In the genomic region with DNA sequence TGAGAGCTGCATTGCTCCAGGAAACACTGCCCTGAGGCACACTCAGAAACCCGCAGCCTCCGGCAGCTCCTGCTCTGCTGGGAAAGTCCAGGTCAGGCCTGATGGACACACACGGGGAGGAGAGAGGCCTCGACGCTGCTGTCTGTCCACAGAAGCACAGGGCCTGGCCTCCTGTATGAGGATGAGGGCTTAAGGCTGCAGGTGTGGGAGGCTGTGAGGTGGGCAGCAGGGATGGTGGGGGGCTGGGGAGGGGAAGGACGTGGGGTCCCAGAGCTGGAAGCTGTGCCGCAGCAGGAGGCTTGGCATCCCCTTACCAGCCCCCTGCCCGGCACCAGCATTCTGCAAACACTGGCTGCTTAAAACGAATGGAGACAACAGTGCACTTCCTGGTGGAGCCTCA, we compare ENCODE assay signal across 18 cellular contexts.
"Had no signal": no experiment of that assay in that cellular context is flagged by ENCODE, and none has a peak within 500 bp of the region (broad histone marks: within the 10 kb centered on the region; RNA-seq: fewer than 3 reads in every experiment).

No MANE protein-coding gene starts in this region.

- H3K9me3 Mint-ChIP-seq: activated T-helper 1 cell treated with anti-CD3 and anti-CD28 coated beads, Interleukin-12 subunit alpha, Interleukin-12 subunit beta, Interleukin-2, Interleukin-4 antibody, amounts not matched to agents 30 ng/mL and 10 ng/mL and 1 ng/mL, durations not matched to agents 14 hours and 24 hours and 36 hours; dendritic cell treated with granulocyte-macrophage colony-stimulating factor and Interleukin-4, amounts not matched to agents 40 ng/mL and 50 ng/mL, for 4 days; mesothelial cell of epicardium; T-cell had no signal

- H3K4me1 ChIP-seq: body of pancreas, parathyroid adenoma, suprapubic skin, upper lobe of left lung had no signal

- H3K36me3 ChIP-seq: neural progenitor cell, suprapubic skin, upper lobe of left lung had no signal

- ATAC-seq: body of pancreas, T-cell had no signal

- H3K9ac ChIP-seq: neural progenitor cell, parathyroid adenoma had no signal

- H3K27me3 ChIP-seq: body of pancreas, hepatocyte, neural progenitor cell, upper lobe of left lung had no signal

- H3K9me3 ChIP-seq: body of pancreas, suprapubic skin, upper lobe of left lung had no signal

- H2AFZ ChIP-seq: hepatocyte, neural progenitor cell, parathyroid adenoma had no signal

- H3K27ac ChIP-seq: body of pancreas, hepatocyte, neural progenitor cell, parathyroid adenoma, SK-N-MC, suprapubic skin, upper lobe of left lung, VCaP had no signal

- H3K79me2 ChIP-seq: hepatocyte, parathyroid adenoma had no signal

- H3K4me3 Mint-ChIP-seq: activated T-helper 1 cell treated with anti-CD3 and anti-CD28 coated beads, Interleukin-12 subunit alpha, Interleukin-12 subunit beta, Interleukin-2, Interleukin-4 antibody, amounts not matched to agents 30 ng/mL and 10 ng/mL and 1 ng/mL, durations not matched to agents 14 hours and 24 hours and 36 hours; dendritic cell treated with granulocyte-macrophage colony-stimulating factor and Interleukin-4, amounts not matched to agents 40 ng/mL and 50 ng/mL, for 4 days; mesothelial cell of epicardium; neural progenitor cell; T-cell had no signal

- H3K36me3 Mint-ChIP-seq: mesothelial cell of epicardium, T-cell had no signal

- H3K4me2 ChIP-seq: hepatocyte, neural progenitor cell had no signal

- DNase-seq: activated CD4-positive, alpha-beta T cell treated with anti-CD3 and anti-CD28 coated beads for 4 hours; activated naive CD4-positive, alpha-beta T cell treated with anti-CD3 and anti-CD28 coated beads, Interleukin-2, amount 50 U/mL, for 16 hours; amniotic stem cell; erythroblast; kidney; stimulated activated naive CD4-positive, alpha-beta T cell had no signal

- H3K27ac Mint-ChIP-seq: activated T-helper 1 cell treated with anti-CD3 and anti-CD28 coated beads, Interleukin-12 subunit alpha, Interleukin-12 subunit beta, Interleukin-2, Interleukin-4 antibody, amounts not matched to agents 30 ng/mL and 10 ng/mL and 1 ng/mL, durations not matched to agents 14 hours and 24 hours and 36 hours; dendritic cell treated with granulocyte-macrophage colony-stimulating factor and Interleukin-4, amounts not matched to agents 40 ng/mL and 50 ng/mL, for 4 days; mesothelial cell of epicardium; T-cell had no signal

- FAIRE-seq: kidney had no signal

- H3K4me1 Mint-ChIP-seq: mesothelial cell of epicardium, T-cell had no signal

- H3K4me3 ChIP-seq: body of pancreas, hepatocyte, neural progenitor cell, SK-N-MC, suprapubic skin, upper lobe of left lung had no signal
